Comparison of ENCODE assay signal across 11 cellular contexts in the genomic region with DNA sequence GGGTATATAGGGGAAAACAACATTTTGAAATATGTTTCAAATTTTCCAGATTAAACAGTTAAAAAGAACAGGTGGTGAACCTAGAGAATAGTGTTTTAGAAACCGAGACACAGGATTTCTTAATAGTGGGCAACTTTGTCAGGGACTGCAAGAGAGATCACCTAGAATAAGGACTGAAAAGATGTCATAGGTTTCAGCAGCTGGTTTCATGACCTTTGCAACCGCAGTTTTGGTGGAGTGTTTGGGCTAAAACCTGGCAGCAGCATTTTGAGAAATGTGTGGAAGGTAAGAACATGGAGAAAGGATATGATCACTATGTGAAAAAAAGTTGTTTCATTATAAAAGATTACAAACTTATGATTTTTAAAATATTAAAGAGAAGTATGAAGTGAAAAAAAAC. TPM values are rescaled to one million over a fixed set of nuclear protein-coding genes. Genes with fewer than 3 reads are reported as not detected.
A peak's percentile ranks its signal among the peaks of the same experiment; 100 is the strongest.
DNase-seq lines count a peak whose midpoint lies in the region; ATAC-seq, FAIRE-seq and TF ChIP-seq lines count a peak whose summit lies in the region.
"Had no signal": no experiment of that assay in that cellular context is flagged by ENCODE, and none has a peak within 500 bp of the region (broad histone marks: within the 10 kb centered on the region; RNA-seq: fewer than 3 reads in every experiment).

No MANE protein-coding gene starts in this region.

- H3K4me1 ChIP-seq in pancreas = no peaks in the 10 kb centered on the region
- H3K4me1 ChIP-seq: HAP-1, upper lobe of left lung had no signal

- ATAC-seq in GM18505 (IDR thresholded peaks at IDR 0.05; ENCODE audit: unreplicated experiment) (peak; percentile 52), GM19463 (IDR thresholded peaks at IDR 0.05; ENCODE audit: unreplicated experiment) (peak; percentile 53), HG03025 (IDR thresholded peaks at IDR 0.05; ENCODE audit: low FRiP score, unreplicated experiment) (peak; percentile 67), pancreas (no peak)

- no peak for TF ChIP-seq CTCF in pancreas (IDR thresholded peaks at IDR 0.05)

- H3K27ac ChIP-seq in pancreas = no peak overlapping the region
- H3K27ac ChIP-seq: upper lobe of left lung had no signal

- peaks cover 68% of the 10 kb centered on the region for H3K36me3 Mint-ChIP-seq in activated T-cell treated with anti-CD3 and anti-CD28 coated beads, Interleukin-2, amount 50 U/mL, for 24 hours (ENCODE audit: low read depth)

- WGBS in pancreas, 2 donors = 94 to 96% methylated on average over 2 of the region's 2 CpGs

- H3K27ac Mint-ChIP-seq in activated T-cell treated with anti-CD3 and anti-CD28 coated beads, Interleukin-2, amount 50 U/mL, for 24 hours = peak overlapping the region; percentile 97

- H3K9me3 Mint-ChIP-seq in activated T-cell treated with anti-CD3 and anti-CD28 coated beads, Interleukin-2, amount 50 U/mL, for 24 hours = peaks cover 20% of the 10 kb centered on the region

- H3K4me3 Mint-ChIP-seq in activated T-cell treated with anti-CD3 and anti-CD28 coated beads, Interleukin-2, amount 50 U/mL, for 24 hours = peak overlapping the region; percentile 34

- intact Hi-C loops in pancreas (cut with DNase I) = no loop called here

- TF ChIP-seq POLR2A in GM18505 (IDR thresholded peaks at IDR 0.05; ENCODE audit: borderline replicate concordance, extremely low read depth, insufficient read depth, insufficient read length) = no peak

- DNase-seq in activated T-cell treated with anti-CD3 and anti-CD28 coated beads, Interleukin-2, amount 50 U/mL, for 24 hours = no peak
- no peak for DNase-seq in GM19240 (ENCODE audit: insufficient read length, low spot score)
- DNase-seq in 8988T = no peak
- DNase-seq in inferior parietal cortex (ENCODE audit: extremely low spot score) = no peak
- DNase-seq in pancreas = no peak
- DNase-seq: hypothalamus, upper lobe of left lung had no signal

- H3K4me3 ChIP-seq in pancreas = no peak overlapping the region
- H3K4me3 ChIP-seq: HAP-1, upper lobe of left lung had no signal

- H3K9me3 ChIP-seq in pancreas = no peaks in the 10 kb centered on the region
- H3K9me3 ChIP-seq: HAP-1, upper lobe of left lung had no signal

- no peaks in the 10 kb centered on the region for H3K27me3 Mint-ChIP-seq in activated T-cell treated with anti-CD3 and anti-CD28 coated beads, Interleukin-2, amount 50 U/mL, for 24 hours

- no peaks in the 10 kb centered on the region for H3K27me3 ChIP-seq in pancreas
- H3K27me3 ChIP-seq: upper lobe of left lung had no signal

- no peak for FAIRE-seq in pancreas (lab: Jason Lieb, UNC)

- no peaks in the 10 kb centered on the region for H3K36me3 ChIP-seq in pancreas

- peaks cover 51% of the 10 kb centered on the region for H3K4me1 Mint-ChIP-seq in activated T-cell treated with anti-CD3 and anti-CD28 coated beads, Interleukin-2, amount 50 U/mL, for 24 hours (ENCODE audit: low read depth)

RNA-seq across cellular contexts. Expression of gene PRKCI, which starts 34.9 kb away (rescaled TPM):
- total RNA-seq in pancreas = 10 to 100 TPM in 5 of 6 donors, 1 to 10 TPM in 1; 7.7 to 14.2 (median 10.7) TPM
- polyA plus RNA-seq in pancreas = 1 to 10 TPM; 3.5 to 8.1 TPM

Comparison
In these comparisons a context has a peak if more than half of its experiments do, and no peak if none do; other contexts are left out.
1. ATAC-seq: peak in GM18505 (single experiment), GM19463 (single experiment) and HG03025 (single experiment); none in pancreas (0 of 4).